In genomic region chr16:69179255-69180010, GRCh38 we compare ENCODE assay signal across 8 cellular contexts. TPM values are rescaled to one million over a fixed set of nuclear protein-coding genes. Genes with fewer than 3 reads are reported as not detected.
DNase-seq lines count a peak whose midpoint lies in the region; ATAC-seq, FAIRE-seq and TF ChIP-seq lines count a peak whose summit lies in the region.

No MANE protein-coding gene starts in this region.

- DNase-seq in HFFc6 (peak; percentile 80), T1000 (lab: John Stamatoyannopoulos, UW) (peak; percentile 29), left ventricle myocardium inferior (peak; percentile 68), frontal cortex (ENCODE audit: low spot score in 2 of 2) (no peak)
- DNase-seq in stimulated activated effector memory CD8-positive, alpha-beta T cell treated with anti-CD3 and anti-CD28 coated beads, Interleukin-12 subunit alpha, Interleukin-12 subunit beta, amount 100 ng/mL, for 72 hours (ENCODE audit: low spot score in 2 of 2): no peak
- no peak for DNase-seq in activated CD4-positive, alpha-beta T cell treated with anti-CD3 and anti-CD28 coated beads for 48 hours

- H3K4me3 Mint-ChIP-seq in HFFc6: peak overlapping the region; percentile 22; the same call in 1 of the 2 replicates
- no peak overlapping the region for H3K4me3 Mint-ChIP-seq in stimulated activated effector memory CD8-positive, alpha-beta T cell treated with anti-CD3 and anti-CD28 coated beads, Interleukin-12 subunit alpha, Interleukin-12 subunit beta, amount 100 ng/mL, for 72 hours

- peaks cover 40% of the 10 kb centered on the region for H3K4me1 Mint-ChIP-seq in HFFc6 (ENCODE audit: low read depth)
- H3K4me1 Mint-ChIP-seq in stimulated activated effector memory CD8-positive, alpha-beta T cell treated with anti-CD3 and anti-CD28 coated beads, Interleukin-12 subunit alpha, Interleukin-12 subunit beta, amount 100 ng/mL, for 72 hours: peaks cover under 1% of the 10 kb centered on the region

- H3K4me1 ChIP-seq in left ventricle myocardium inferior: peaks cover 19% of the 10 kb centered on the region

- peak overlapping the region; percentile 67 for H3K27ac ChIP-seq in left ventricle myocardium inferior (replicated peaks)

- H3K27me3 Mint-ChIP-seq in HFFc6 (ENCODE audit: insufficient read depth): no peaks in the 10 kb centered on the region

- no peak overlapping the region for H3K4me3 ChIP-seq in left ventricle myocardium inferior

- H3K9me3 ChIP-seq in left ventricle myocardium inferior (replicated peaks): no peaks in the 10 kb centered on the region

- no peaks in the 10 kb centered on the region for H3K9me3 Mint-ChIP-seq in HFFc6
- H3K9me3 Mint-ChIP-seq in stimulated activated effector memory CD8-positive, alpha-beta T cell treated with anti-CD3 and anti-CD28 coated beads, Interleukin-12 subunit alpha, Interleukin-12 subunit beta, amount 100 ng/mL, for 72 hours: no peaks in the 10 kb centered on the region

- H3K36me3 ChIP-seq in left ventricle myocardium inferior: no peaks in the 10 kb centered on the region

- ATAC-seq in stimulated activated effector memory CD8-positive, alpha-beta T cell treated with anti-CD3 and anti-CD28 coated beads, Interleukin-12 subunit alpha, Interleukin-12 subunit beta, amount 100 ng/mL, for 72 hours: peak; percentile 48
- ATAC-seq in GM19455 (IDR thresholded peaks at IDR 0.05; ENCODE audit: unreplicated experiment): no peak
- no peak for ATAC-seq in GM19023 (IDR thresholded peaks at IDR 0.05; ENCODE audit: unreplicated experiment)

- TF ChIP-seq CTCF in HFFc6 (IDR thresholded peaks at IDR 0.05) (no peak), left ventricle myocardium inferior (IDR thresholded peaks at IDR 0.05; ENCODE audit: borderline replicate concordance) (no peak)

- H3K36me3 Mint-ChIP-seq in HFFc6 (ENCODE audit: low read depth): peaks cover 4% of the 10 kb centered on the region; the same call in 1 of the 2 replicates
- H3K36me3 Mint-ChIP-seq in stimulated activated effector memory CD8-positive, alpha-beta T cell treated with anti-CD3 and anti-CD28 coated beads, Interleukin-12 subunit alpha, Interleukin-12 subunit beta, amount 100 ng/mL, for 72 hours: peaks cover 3% of the 10 kb centered on the region

- intact Hi-C loops in left ventricle myocardium inferior (cut with micrococcal nuclease): no loop called here

- no peak for FAIRE-seq in frontal cortex (lab: Jason Lieb, UNC)

- no peaks in the 10 kb centered on the region for H3K27me3 ChIP-seq in left ventricle myocardium inferior (ENCODE audit: low read depth)

- peak overlapping the region; percentile 72 for H3K27ac Mint-ChIP-seq in HFFc6
- no peak overlapping the region for H3K27ac Mint-ChIP-seq in stimulated activated effector memory CD8-positive, alpha-beta T cell treated with anti-CD3 and anti-CD28 coated beads, Interleukin-12 subunit alpha, Interleukin-12 subunit beta, amount 100 ng/mL, for 72 hours

RNA-seq across cellular contexts. Expression of gene SNTB2, which starts 7.5 kb away (rescaled TPM):
- total RNA-seq in HFFc6 (2021; fragmentation: NEBNext Ultra II Directional; extraction: Animal tissue kit (Norgen Biotek cat#: 25700)): 10 to 100 TPM; 52.0 to 64.8 (median 58.6) TPM
- 10.2 TPM for total RNA-seq in left ventricle myocardium inferior
- 12.2 TPM for total RNA-seq in frontal cortex

RNA-seq across cellular contexts. Expression of gene UTP4, which starts 47.0 kb away (rescaled TPM):
- 10 to 100 TPM; 64.1 to 82.4 (median 69.6) TPM for total RNA-seq in HFFc6 (2021; fragmentation: NEBNext Ultra II Directional; extraction: Animal tissue kit (Norgen Biotek cat#: 25700))
- 30.4 TPM for total RNA-seq in left ventricle myocardium inferior
- 39.1 TPM for total RNA-seq in frontal cortex

RNA-seq across cellular contexts. Expression of gene CHTF8, which starts 47.0 kb away (rescaled TPM):
- total RNA-seq in HFFc6 (2021; fragmentation: NEBNext Ultra II Directional; extraction: Animal tissue kit (Norgen Biotek cat#: 25700)): 100 to 1,000 TPM; 103 to 149 (median 125) TPM
- total RNA-seq in left ventricle myocardium inferior: 52.4 TPM
- total RNA-seq in frontal cortex: 26.5 TPM

Comparison
In these comparisons a context has a peak if more than half of its experiments do, and no peak if none do; other contexts are left out.
1. DNase-seq: peak in HFFc6 (single experiment), T1000 (single experiment) and left ventricle myocardium inferior (single experiment); none in stimulated activated effector memory CD8-positive, alpha-beta T cell treated with anti-CD3 and anti-CD28 coated beads, Interleukin-12 subunit alpha, Interleukin-12 subunit beta, amount 100 ng/mL, for 72 hours (0 of 2), frontal cortex (0 of 2) and activated CD4-positive, alpha-beta T cell treated with anti-CD3 and anti-CD28 coated beads for 48 hours (single experiment).